ENCODE assay signal across 21 cellular contexts in the genomic region with DNA sequence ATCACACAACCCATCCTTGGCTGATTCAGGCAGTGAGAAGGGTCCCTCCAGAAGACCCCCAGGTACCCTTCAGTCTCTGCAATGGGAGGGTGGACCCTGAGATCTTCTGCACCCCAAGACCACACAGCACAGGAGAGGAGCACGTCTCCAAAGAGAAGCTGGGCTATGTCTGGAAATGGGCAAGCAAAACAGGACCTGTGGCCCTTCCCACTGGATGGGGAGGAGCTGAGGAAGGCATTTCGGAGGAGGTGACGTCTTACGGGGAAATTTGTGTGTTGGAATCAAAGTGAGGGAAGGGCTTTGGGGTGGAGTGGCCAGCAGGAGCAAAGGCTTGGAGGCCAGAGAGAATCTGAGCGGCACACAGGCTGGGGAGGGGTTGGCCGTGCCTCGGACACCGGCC. TPM values are rescaled to one million over a fixed set of nuclear protein-coding genes. Genes with fewer than 3 reads are reported as not detected.
"Had no signal": no experiment of that assay in that cellular context is flagged by ENCODE, and none has a peak within 500 bp of the region (broad histone marks: within the 10 kb centered on the region; RNA-seq: fewer than 3 reads in every experiment).

No MANE protein-coding gene starts in this region.

- H3K27me3 Mint-ChIP-seq: naive thymus-derived CD8-positive, alpha-beta T cell had no signal

- H3K9me3 Mint-ChIP-seq: activated CD4-positive, alpha-beta memory T cell treated with anti-CD3 and anti-CD28 coated beads, Interleukin-2, amount 10 ng/mL, durations not matched to agents 7 days and 5 days; activated T-helper 2 cell treated with anti-CD3 and anti-CD28 coated beads, Interferon-gamma antibody, Interleukin-2, Interleukin-4, amounts not matched to agents 10 μg/mL and 5 μg/mL and 100 μg/mL, durations not matched to agents 14 hours and 24 hours and 36 hours; T-helper 2 cell treated with Interferon-gamma antibody and Interleukin-4, amounts not matched to agents 5 μg/mL and 100 μg/mL, for 36 hours had no signal

- H3K36me3 ChIP-seq: brain microvascular endothelial cell, spleen, thyroid gland had no signal

- H3K9me3 ChIP-seq: thyroid gland had no signal

- H3K4me3 Mint-ChIP-seq: activated CD4-positive, alpha-beta memory T cell treated with anti-CD3 and anti-CD28 coated beads, Interleukin-2, amount 10 ng/mL, durations not matched to agents 7 days and 5 days; activated CD8-positive, alpha-beta memory T cell treated with anti-CD3 and anti-CD28 coated beads, Interleukin-2, amount 10 ng/mL, durations not matched to agents 7 days and 5 days; T-helper 2 cell treated with Interferon-gamma antibody and Interleukin-4, amounts not matched to agents 5 μg/mL and 100 μg/mL, for 36 hours had no signal

- H3K27ac ChIP-seq: brain microvascular endothelial cell, epithelial cell of prostate, hepatocyte, spleen, thyroid gland had no signal

- H2AFZ ChIP-seq: hepatocyte had no signal

- H3K79me2 ChIP-seq: hepatocyte had no signal

- H3K4me2 ChIP-seq: hepatocyte had no signal

- H3K4me1 ChIP-seq: thyroid gland had no signal

- ATAC-seq: activated CD8-positive, alpha-beta memory T cell treated with anti-CD3 and anti-CD28 coated beads, Interleukin-2, amount 10 ng/mL, durations not matched to agents 7 days and 5 days; left cardiac atrium; naive thymus-derived CD8-positive, alpha-beta T cell had no signal

- H3K27me3 ChIP-seq: brain microvascular endothelial cell, hepatocyte, spleen, thyroid gland had no signal

- H3K4me3 ChIP-seq: hepatocyte, spleen, thyroid gland had no signal

- DNase-seq: activated CD4-positive, alpha-beta memory T cell treated with anti-CD3 and anti-CD28 coated beads, Interleukin-2, amount 10 ng/mL, durations not matched to agents 7 days and 5 days; activated CD4-positive, alpha-beta T cell treated with anti-CD3 and anti-CD28 coated beads for 48 hours; activated CD4-positive, CD25-positive, alpha-beta regulatory T cell; activated CD8-positive, alpha-beta memory T cell treated with anti-CD3 and anti-CD28 coated beads, Interleukin-2, amount 10 ng/mL, durations not matched to agents 7 days and 5 days; activated naive CD4-positive, alpha-beta T cell treated with Interleukin-2 at 50 U/mL for 16 hours; dermis blood vessel endothelial cell; left cardiac atrium; naive thymus-derived CD8-positive, alpha-beta T cell; spleen; stimulated activated naive CD4-positive, alpha-beta T cell; thyroid gland had no signal

- H3K36me3 Mint-ChIP-seq: naive thymus-derived CD8-positive, alpha-beta T cell had no signal

- H3K27ac Mint-ChIP-seq: activated CD4-positive, alpha-beta memory T cell treated with anti-CD3 and anti-CD28 coated beads, Interleukin-2, amount 10 ng/mL, durations not matched to agents 7 days and 5 days; activated CD8-positive, alpha-beta memory T cell treated with anti-CD3 and anti-CD28 coated beads, Interleukin-2, amount 10 ng/mL, durations not matched to agents 7 days and 5 days; activated T-helper 2 cell treated with anti-CD3 and anti-CD28 coated beads, Interferon-gamma antibody, Interleukin-2, Interleukin-4, amounts not matched to agents 10 μg/mL and 5 μg/mL and 100 μg/mL, durations not matched to agents 14 hours and 24 hours and 36 hours; T-helper 2 cell treated with Interferon-gamma antibody and Interleukin-4, amounts not matched to agents 5 μg/mL and 100 μg/mL, for 36 hours had no signal

RNA-seq across cellular contexts. Expression of gene GRIFIN, which starts 16.5 kb away (rescaled TPM):
- total RNA-seq: activated CD4-positive, alpha-beta memory T cell treated with anti-CD3 and anti-CD28 coated beads, Interleukin-2, amount 10 ng/mL, durations not matched to agents 7 days and 5 days; activated CD8-positive, alpha-beta memory T cell treated with anti-CD3 and anti-CD28 coated beads, Interleukin-2, amount 10 ng/mL, durations not matched to agents 7 days and 5 days; activated T-helper 2 cell treated with anti-CD3 and anti-CD28 coated beads, Interferon-gamma antibody, Interleukin-2, Interleukin-4, amounts not matched to agents 10 μg/mL and 5 μg/mL and 100 μg/mL, durations not matched to agents 14 hours and 24 hours and 36 hours; cerebellum; dermis blood vessel endothelial cell; hepatocyte; left cardiac atrium; lower leg skin; mesenteric fat pad; naive thymus-derived CD8-positive, alpha-beta T cell; renal cortical epithelial cell; spleen; thyroid gland; ureter had no signal
- polyA plus RNA-seq: hepatocyte; naive thymus-derived CD8-positive, alpha-beta T cell; spleen had no signal
